ENCODE assay signal across 1 cellular context in the genomic region with DNA sequence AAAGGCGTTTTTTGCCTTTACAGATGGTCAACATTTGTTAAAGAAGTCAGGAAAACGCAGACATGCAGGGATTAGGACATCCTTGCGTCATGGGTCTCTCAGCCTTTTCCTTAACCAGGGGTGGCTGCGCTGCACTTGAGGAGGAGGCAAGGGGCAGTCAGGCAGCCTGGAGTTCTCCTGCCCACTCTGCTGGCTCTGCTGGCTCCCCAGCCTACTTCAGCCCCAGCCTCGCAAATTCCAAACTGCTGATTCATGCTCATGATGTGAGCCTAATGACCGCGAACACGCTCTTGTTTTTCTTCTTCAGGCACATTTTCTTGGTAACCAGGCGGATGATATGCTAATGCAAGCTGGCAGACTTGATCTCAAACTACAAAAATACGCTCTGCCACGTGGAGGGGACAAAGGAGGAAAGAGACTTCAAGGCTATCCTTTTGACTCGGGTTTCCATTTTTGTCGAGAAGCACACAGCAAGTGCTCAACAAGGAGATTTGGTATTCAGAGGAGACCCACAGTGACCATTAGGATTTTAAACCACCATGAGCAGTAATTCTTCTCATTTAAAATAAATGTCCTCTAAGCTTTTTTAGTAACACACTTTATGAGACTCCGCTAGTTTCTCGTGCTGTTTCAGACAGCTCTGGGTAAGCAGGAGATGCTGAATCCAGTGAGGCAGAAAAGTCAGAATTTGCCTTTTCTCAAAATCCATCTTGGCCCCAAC.
TF ChIP-seq lines count a peak whose summit lies in the region.

No MANE protein-coding gene starts in this region.

TF ChIP-seq in K562, 482 proteins besides CTCF, POLR2A, EP300 and RAD21 (continued from another document and continues in another):
- TF ChIP-seq, protein P1, sequence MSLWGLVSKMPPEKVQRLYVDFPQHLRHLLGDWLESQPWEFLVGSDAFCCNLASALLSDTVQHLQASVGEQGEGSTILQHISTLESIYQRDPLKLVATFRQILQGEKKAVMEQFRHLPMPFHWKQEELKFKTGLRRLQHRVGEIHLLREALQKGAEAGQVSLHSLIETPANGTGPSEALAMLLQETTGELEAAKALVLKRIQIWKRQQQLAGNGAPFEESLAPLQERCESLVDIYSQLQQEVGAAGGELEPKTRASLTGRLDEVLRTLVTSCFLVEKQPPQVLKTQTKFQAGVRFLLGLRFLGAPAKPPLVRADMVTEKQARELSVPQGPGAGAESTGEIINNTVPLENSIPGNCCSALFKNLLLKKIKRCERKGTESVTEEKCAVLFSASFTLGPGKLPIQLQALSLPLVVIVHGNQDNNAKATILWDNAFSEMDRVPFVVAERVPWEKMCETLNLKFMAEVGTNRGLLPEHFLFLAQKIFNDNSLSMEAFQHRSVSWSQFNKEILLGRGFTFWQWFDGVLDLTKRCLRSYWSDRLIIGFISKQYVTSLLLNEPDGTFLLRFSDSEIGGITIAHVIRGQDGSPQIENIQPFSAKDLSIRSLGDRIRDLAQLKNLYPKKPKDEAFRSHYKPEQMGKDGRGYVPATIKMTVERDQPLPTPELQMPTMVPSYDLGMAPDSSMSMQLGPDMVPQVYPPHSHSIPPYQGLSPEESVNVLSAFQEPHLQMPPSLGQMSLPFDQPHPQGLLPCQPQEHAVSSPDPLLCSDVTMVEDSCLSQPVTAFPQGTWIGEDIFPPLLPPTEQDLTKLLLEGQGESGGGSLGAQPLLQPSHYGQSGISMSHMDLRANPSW (CRISPR knock-in tag; IDR thresholded peaks at IDR 0.05), result 0 out of 2 replicates have a peak, but pooled peaks have one; percentile 64
- no peak for TF ChIP-seq SP2 (IDR thresholded peaks at IDR 0.05; ENCODE audit: extremely low read depth, low read depth, low read length, poor library complexity, severe bottlenecking)
- TF ChIP-seq, protein P2, sequence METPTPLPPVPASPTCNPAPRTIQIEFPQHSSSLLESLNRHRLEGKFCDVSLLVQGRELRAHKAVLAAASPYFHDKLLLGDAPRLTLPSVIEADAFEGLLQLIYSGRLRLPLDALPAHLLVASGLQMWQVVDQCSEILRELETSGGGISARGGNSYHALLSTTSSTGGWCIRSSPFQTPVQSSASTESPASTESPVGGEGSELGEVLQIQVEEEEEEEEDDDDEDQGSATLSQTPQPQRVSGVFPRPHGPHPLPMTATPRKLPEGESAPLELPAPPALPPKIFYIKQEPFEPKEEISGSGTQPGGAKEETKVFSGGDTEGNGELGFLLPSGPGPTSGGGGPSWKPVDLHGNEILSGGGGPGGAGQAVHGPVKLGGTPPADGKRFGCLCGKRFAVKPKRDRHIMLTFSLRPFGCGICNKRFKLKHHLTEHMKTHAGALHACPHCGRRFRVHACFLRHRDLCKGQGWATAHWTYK (CRISPR knock-in tag; IDR thresholded peaks at IDR 0.05), result 0 out of 2 replicates have a peak, but pooled peaks have one; percentile 53
- TF ChIP-seq TRIM28 (IDR thresholded peaks at IDR 0.05), result 0 out of 2 replicates have a peak, but pooled peaks have one; percentile 46
- TF ChIP-seq, protein P3, sequence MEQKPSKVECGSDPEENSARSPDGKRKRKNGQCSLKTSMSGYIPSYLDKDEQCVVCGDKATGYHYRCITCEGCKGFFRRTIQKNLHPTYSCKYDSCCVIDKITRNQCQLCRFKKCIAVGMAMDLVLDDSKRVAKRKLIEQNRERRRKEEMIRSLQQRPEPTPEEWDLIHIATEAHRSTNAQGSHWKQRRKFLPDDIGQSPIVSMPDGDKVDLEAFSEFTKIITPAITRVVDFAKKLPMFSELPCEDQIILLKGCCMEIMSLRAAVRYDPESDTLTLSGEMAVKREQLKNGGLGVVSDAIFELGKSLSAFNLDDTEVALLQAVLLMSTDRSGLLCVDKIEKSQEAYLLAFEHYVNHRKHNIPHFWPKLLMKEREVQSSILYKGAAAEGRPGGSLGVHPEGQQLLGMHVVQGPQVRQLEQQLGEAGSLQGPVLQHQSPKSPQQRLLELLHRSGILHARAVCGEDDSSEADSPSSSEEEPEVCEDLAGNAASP (IDR thresholded peaks at IDR 0.05), result peak; percentile 77; the same call in 1 of the 2 replicates
- 0 out of 2 replicates have a peak, but pooled peaks have one; percentile 22 for TF ChIP-seq CHCHD3 (CRISPR knock-in tag; IDR thresholded peaks at IDR 0.05)
- TF ChIP-seq MCM5 (IDR thresholded peaks at IDR 0.05; ENCODE audit: low read depth), result no peak
- peak; percentile 46 for TF ChIP-seq HMGN3 (IDR thresholded peaks at IDR 0.05; ENCODE audit: borderline replicate concordance, extremely low read depth, insufficient read length, low read depth, low read length)
- peak; percentile 63 for TF ChIP-seq TAF9B (IDR thresholded peaks at IDR 0.05; ENCODE audit: partially characterized antibody)
- TF ChIP-seq, protein P4, sequence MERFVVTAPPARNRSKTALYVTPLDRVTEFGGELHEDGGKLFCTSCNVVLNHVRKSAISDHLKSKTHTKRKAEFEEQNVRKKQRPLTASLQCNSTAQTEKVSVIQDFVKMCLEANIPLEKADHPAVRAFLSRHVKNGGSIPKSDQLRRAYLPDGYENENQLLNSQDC (CRISPR knock-in tag; IDR thresholded peaks at IDR 0.05), result peak; percentile 88
- peak; percentile 78 to 90 for TF ChIP-seq FOXK2 (conservative IDR thresholded peaks at IDR 0.05 in 1 of 2, IDR thresholded peaks at IDR 0.05 in 1 of 2; ENCODE audit: low read depth in 2 of 2)
- TF ChIP-seq NFXL1 (CRISPR knock-in tag; IDR thresholded peaks at IDR 0.05), result peak; percentile 74; the same call in 1 of the 2 replicates
- no peak for TF ChIP-seq PHF20 (IDR thresholded peaks at IDR 0.05; ENCODE audit: partially characterized antibody)
- peak; percentile 73 for TF ChIP-seq RBFOX2 (IDR thresholded peaks at IDR 0.05; ENCODE audit: low read depth, low read length)
- TF ChIP-seq, protein P5, sequence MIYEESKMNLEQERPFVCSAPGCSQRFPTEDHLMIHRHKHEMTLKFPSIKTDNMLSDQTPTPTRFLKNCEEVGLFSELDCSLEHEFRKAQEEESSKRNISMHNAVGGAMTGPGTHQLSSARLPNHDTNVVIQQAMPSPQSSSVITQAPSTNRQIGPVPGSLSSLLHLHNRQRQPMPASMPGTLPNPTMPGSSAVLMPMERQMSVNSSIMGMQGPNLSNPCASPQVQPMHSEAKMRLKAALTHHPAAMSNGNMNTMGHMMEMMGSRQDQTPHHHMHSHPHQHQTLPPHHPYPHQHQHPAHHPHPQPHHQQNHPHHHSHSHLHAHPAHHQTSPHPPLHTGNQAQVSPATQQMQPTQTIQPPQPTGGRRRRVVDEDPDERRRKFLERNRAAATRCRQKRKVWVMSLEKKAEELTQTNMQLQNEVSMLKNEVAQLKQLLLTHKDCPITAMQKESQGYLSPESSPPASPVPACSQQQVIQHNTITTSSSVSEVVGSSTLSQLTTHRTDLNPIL (CRISPR knock-in tag; IDR thresholded peaks at IDR 0.05), result no peak; the same call in 1 of the 2 replicates
- TF ChIP-seq BCL6 (CRISPR knock-in tag; IDR thresholded peaks at IDR 0.05), result 0 out of 2 replicates have a peak, but pooled peaks have one; percentile 41
- 0 out of 2 replicates have a peak, but pooled peaks have one; percentile 71 for TF ChIP-seq ZNF174 (CRISPR knock-in tag; IDR thresholded peaks at IDR 0.05)
- peak; percentile 96 to 98 for TF ChIP-seq TEAD1 (CRISPR knock-in tag; IDR thresholded peaks at IDR 0.05)
- TF ChIP-seq PTRF (tag; IDR thresholded peaks at IDR 0.05), result peak; percentile 75; the same call in 1 of the 2 replicates
- TF ChIP-seq NR2C1 (IDR thresholded peaks at IDR 0.05), result peak; percentile 22; the same call in 1 of the 2 replicates
- peak; percentile 57 for TF ChIP-seq NR2C1 (tag; IDR thresholded peaks at IDR 0.05)
- no peak for TF ChIP-seq MCM7 (IDR thresholded peaks at IDR 0.05)
- no peak; the same call in 1 of the 2 replicates for TF ChIP-seq ELF2 (CRISPR knock-in tag; IDR thresholded peaks at IDR 0.05)
- TF ChIP-seq ZNF57 (CRISPR knock-in tag; IDR thresholded peaks at IDR 0.05), result no peak
- TF ChIP-seq ARID1B (IDR thresholded peaks at IDR 0.05), result peak; percentile 28
- TF ChIP-seq, protein P6, sequence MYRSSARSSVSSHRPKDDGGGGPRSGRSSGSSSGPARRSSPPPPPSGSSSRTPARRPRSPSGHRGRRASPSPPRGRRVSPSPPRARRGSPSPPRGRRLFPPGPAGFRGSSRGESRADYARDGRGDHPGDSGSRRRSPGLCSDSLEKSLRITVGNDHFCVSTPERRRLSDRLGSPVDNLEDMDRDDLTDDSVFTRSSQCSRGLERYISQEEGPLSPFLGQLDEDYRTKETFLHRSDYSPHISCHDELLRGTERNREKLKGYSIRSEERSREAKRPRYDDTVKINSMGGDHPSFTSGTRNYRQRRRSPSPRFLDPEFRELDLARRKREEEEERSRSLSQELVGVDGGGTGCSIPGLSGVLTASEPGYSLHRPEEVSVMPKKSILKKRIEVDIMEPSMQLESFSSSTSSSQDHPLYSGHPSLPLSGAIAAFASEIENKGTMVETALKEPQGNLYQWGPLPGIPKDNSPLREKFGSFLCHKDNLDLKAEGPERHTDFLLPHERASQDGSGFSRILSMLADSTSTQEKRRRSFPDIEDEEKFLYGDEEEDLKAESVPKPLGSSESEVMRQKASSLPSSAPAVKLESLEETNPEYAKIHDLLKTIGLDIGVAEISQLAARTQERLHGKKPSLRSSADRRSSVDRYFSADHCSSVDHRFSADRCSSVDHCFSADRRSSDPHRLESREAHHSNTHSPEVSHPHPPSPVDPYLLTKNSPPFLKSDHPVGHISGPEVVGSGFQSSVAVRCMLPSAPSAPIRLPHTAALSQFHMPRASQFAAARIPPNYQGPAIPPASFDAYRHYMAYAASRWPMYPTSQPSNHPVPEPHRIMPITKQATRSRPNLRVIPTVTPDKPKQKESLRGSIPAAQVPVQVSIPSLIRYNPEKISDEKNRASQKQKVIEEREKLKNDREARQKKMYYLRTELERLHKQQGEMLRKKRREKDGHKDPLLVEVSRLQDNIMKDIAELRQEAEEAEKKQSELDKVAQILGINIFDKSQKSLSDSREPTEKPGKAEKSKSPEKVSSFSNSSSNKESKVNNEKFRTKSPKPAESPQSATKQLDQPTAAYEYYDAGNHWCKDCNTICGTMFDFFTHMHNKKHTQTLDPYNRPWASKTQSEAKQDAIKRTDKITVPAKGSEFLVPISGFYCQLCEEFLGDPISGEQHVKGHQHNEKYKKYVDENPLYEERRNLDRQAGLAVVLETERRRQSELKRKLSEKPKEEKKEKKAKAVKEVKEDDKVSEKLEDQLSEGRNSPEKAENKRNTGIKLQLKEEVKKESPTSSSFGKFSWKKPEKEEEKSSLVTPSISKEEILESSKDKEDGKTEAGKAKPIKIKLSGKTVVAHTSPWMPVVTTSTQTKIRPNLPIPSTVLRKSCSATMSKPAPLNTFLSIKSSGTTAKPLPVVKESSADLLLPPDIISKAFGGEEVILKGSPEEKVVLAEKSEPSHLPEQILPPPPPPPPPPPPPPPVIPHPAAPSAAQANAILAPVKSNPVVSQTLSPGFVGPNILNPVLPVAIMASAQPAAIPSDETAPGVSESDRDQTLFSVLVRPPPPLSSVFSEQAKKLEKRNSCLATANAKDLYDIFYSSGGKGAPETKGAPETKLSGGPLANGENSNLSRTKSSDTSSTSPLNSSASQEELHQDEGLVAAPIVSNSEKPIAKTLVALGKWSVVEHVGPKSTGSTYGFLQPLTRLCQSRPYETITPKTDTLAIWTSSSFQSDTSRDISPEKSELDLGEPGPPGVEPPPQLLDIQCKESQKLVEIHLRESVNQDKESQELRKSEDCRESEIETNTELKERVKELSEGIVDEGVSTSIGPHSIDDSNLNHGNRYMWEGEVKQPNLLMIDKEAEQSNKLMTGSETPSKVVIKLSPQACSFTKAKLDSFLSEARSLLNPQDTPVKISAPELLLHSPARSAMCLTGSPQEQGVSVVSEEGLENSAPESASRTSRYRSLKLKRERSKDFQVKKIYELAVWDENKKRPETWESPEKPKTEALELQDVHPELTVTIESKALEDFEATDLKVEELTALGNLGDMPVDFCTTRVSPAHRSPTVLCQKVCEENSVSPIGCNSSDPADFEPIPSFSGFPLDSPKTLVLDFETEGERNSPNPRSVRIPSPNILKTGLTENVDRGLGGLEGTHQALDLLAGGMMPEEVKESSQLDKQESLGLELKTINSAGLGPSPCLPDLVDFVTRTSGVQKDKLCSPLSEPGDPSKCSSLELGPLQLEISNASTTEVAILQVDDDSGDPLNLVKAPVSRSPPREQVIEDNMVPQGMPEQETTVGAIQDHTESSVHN (IDR thresholded peaks at IDR 0.05; ENCODE audit: borderline replicate concordance in 1 of 2, low read depth in 1 of 2), result peak in 1 of 2 experiments; percentile 71; a peak in 1 of 4 replicates
- TF ChIP-seq SIRT6 (IDR thresholded peaks at IDR 0.05; ENCODE audit: low read depth, low read length), result no peak
- no peak; the same call in 1 of the 2 replicates for TF ChIP-seq TCF3 (CRISPR knock-in tag; IDR thresholded peaks at IDR 0.05)
- no peak for TF ChIP-seq GATA2 (CRISPR knock-in tag; IDR thresholded peaks at IDR 0.05)
- TF ChIP-seq PCBP1 (IDR thresholded peaks at IDR 0.05; ENCODE audit: low read depth, low read length, poor library complexity, severe bottlenecking), result no peak
- TF ChIP-seq NR2F6 (CRISPR knock-in tag; IDR thresholded peaks at IDR 0.05), result no peak
- peak; percentile 68; the same call in 1 of the 2 replicates for TF ChIP-seq CEBPG (CRISPR knock-in tag; IDR thresholded peaks at IDR 0.05)
- peak; percentile 85 to 94 for TF ChIP-seq CEBPG (tag; conservative IDR thresholded peaks at IDR 0.05 in 1 of 2, IDR thresholded peaks at IDR 0.05 in 1 of 2)
- TF ChIP-seq, protein P7, sequence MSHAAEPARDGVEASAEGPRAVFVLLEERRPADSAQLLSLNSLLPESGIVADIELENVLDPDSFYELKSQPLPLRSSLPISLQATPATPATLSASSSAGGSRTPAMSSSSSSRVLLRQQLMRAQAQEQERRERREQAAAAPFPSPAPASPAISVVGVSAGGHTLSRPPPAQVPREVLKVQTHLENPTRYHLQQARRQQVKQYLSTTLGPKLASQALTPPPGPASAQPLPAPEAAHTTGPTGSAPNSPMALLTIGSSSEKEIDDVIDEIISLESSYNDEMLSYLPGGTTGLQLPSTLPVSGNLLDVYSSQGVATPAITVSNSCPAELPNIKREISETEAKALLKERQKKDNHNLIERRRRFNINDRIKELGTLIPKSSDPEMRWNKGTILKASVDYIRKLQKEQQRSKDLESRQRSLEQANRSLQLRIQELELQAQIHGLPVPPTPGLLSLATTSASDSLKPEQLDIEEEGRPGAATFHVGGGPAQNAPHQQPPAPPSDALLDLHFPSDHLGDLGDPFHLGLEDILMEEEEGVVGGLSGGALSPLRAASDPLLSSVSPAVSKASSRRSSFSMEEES (CRISPR knock-in tag; IDR thresholded peaks at IDR 0.05), result 0 out of 2 replicates have a peak, but pooled peaks have one; percentile 7
- TF ChIP-seq, protein P8, sequence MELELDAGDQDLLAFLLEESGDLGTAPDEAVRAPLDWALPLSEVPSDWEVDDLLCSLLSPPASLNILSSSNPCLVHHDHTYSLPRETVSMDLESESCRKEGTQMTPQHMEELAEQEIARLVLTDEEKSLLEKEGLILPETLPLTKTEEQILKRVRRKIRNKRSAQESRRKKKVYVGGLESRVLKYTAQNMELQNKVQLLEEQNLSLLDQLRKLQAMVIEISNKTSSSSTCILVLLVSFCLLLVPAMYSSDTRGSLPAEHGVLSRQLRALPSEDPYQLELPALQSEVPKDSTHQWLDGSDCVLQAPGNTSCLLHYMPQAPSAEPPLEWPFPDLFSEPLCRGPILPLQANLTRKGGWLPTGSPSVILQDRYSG (tag; conservative IDR thresholded peaks at IDR 0.05; ENCODE audit: low read depth), result peak; percentile 95
- TF ChIP-seq ZNF124 (CRISPR knock-in tag; IDR thresholded peaks at IDR 0.05), result no peak
- peak; percentile 39 for TF ChIP-seq SMAD1 (IDR thresholded peaks at IDR 0.05; ENCODE audit: low read depth, low read length, partially characterized antibody)
- TF ChIP-seq RBM17 (IDR thresholded peaks at IDR 0.05; ENCODE audit: borderline replicate concordance, low read depth, low read length), result no peak
- no peak for TF ChIP-seq RFX1 (IDR thresholded peaks at IDR 0.05)
